ENCODE assay signal across 24 cellular contexts in the genomic region with DNA sequence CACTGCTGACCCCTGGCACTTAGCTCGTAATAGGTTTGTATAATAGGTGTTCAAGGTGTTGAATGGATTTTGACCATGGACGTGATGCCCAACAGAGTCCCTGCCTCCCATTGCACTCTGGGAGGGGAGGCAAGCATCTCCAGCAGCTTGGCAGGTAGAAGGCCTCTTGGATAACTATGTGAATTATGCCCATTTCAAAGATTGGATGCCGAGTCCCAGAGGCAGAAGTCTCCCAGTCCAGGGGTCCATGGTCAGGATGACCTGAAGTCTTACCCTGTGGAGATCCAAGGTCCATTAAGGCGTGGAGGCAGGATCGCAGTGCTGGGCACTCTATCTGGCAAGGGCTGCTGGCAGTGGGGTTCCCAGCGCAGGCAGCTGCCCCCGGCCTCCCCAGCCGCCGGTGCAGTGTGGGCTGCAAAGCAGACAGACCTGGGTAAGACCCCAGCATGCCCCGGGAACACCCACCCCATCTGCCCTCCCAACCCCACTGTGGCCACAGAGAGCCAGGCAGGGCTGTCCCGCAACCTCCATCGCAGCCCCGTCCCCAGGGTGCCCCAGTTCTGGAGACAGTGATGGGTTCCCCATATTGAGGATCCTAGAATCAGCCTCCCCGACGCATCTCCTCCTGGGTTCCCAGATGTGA. TPM values are rescaled to one million over a fixed set of nuclear protein-coding genes. Genes with fewer than 3 reads are reported as not detected.
DNase-seq lines count a peak whose midpoint lies in the region; FAIRE-seq and TF ChIP-seq lines count a peak whose summit lies in the region.
"Had no signal": no experiment of that assay in that cellular context is flagged by ENCODE, and none has a peak within 500 bp of the region (broad histone marks: within the 10 kb centered on the region; RNA-seq: fewer than 3 reads in every experiment).

No MANE protein-coding gene starts in this region.

- H2BK120ac ChIP-seq in trophoblast cell (ENCODE audit: insufficient read depth, low read length, poor library complexity): no peak overlapping the region

- H3K9ac ChIP-seq in muscle layer of colon (ENCODE audit: low read length) (no peak overlapping the region), rectal smooth muscle tissue (ENCODE audit: low read length) (no peak overlapping the region), trophoblast cell (ENCODE audit: low read length) (no peak overlapping the region)
- H3K9ac ChIP-seq: GM23248 had no signal

- peaks cover 0 to 3% (median 2%) of the 10 kb centered on the region in 3 donors for H3K27me3 Mint-ChIP-seq in immature natural killer cell (ENCODE audit: low read depth in 3 of 3)
- H3K27me3 Mint-ChIP-seq: CD4-positive, CD25-positive, alpha-beta regulatory T cell had no signal

- H3K4me3 ChIP-seq in muscle layer of colon (ENCODE audit: low read depth in 1 of 2, low read length in 2 of 2): no peak overlapping the region
- H3K4me3 ChIP-seq in rectal smooth muscle tissue (ENCODE audit: low read length): no peak overlapping the region
- H3K4me3 ChIP-seq in right atrium auricular region: no peak overlapping the region
- H3K4me3 ChIP-seq in trophoblast cell (ENCODE audit: low read depth, low read length): no peak overlapping the region
- H3K4me3 ChIP-seq: GM12878, GM23248, HAP-1 had no signal

- no peak overlapping the region for H3K4ac ChIP-seq in trophoblast cell (ENCODE audit: low read depth, low read length)

- peaks cover 53% of the 10 kb centered on the region for H3K4me1 ChIP-seq in muscle layer of colon (ENCODE audit: insufficient read depth, low read length)
- peaks cover 20% of the 10 kb centered on the region for H3K4me1 ChIP-seq in rectal smooth muscle tissue (ENCODE audit: control insufficient read depth, insufficient read depth, low read length)
- H3K4me1 ChIP-seq in right atrium auricular region: peaks cover 0 to 6% of the 10 kb centered on the region in 2 donors
- peaks cover 0 to 3% of the 10 kb centered on the region in 2 experiments for H3K4me1 ChIP-seq in trophoblast cell (ENCODE audit: control insufficient read depth in 1 of 2, insufficient read depth in 2 of 2, low read length in 2 of 2)
- H3K4me1 ChIP-seq: HAP-1 had no signal

- no peak overlapping the region for H3K23ac ChIP-seq in trophoblast cell (ENCODE audit: low read length)

- H3K79me2 ChIP-seq in trophoblast cell (ENCODE audit: control insufficient read depth, insufficient read depth, low read length, poor library complexity): no peaks in the 10 kb centered on the region

- H3K9me3 ChIP-seq in muscle layer of colon (ENCODE audit: low read length): no peaks in the 10 kb centered on the region
- no peaks in the 10 kb centered on the region for H3K9me3 ChIP-seq in right atrium auricular region
- H3K9me3 ChIP-seq in trophoblast cell (ENCODE audit: insufficient read depth, low read depth, low read length): no peaks in the 10 kb centered on the region
- H3K9me3 ChIP-seq: BE2C, HAP-1 had no signal

- no peak overlapping the region for H3K14ac ChIP-seq in trophoblast cell (ENCODE audit: low read length)

- TF ChIP-seq CTCF in right atrium auricular region (IDR thresholded peaks at IDR 0.05): no peak

- H3K4me1 Mint-ChIP-seq in immature natural killer cell: no peaks in the 10 kb centered on the region
- H3K4me1 Mint-ChIP-seq: CD4-positive, CD25-positive, alpha-beta regulatory T cell; CD8-positive, alpha-beta memory T cell had no signal

- H3K36me3 Mint-ChIP-seq in immature natural killer cell: no peaks in the 10 kb centered on the region
- H3K36me3 Mint-ChIP-seq: CD4-positive, CD25-positive, alpha-beta regulatory T cell had no signal

- no CpG with 5 or more reads among the region's 15 CpGs for WGBS in trophoblast cell (ENCODE audit: extremely low coverage, insufficient coverage, insufficient read length)

- no peak for DNase-seq in HTR-8/SVneo (ENCODE audit: insufficient read length, low spot score)
- peak; percentile 38 for DNase-seq in ecto neural progenitor cell (ENCODE audit: low spot score)
- DNase-seq in right atrium auricular region (ENCODE audit: low spot score): no peak
- no peak for DNase-seq in HuH-7.5 (ENCODE audit: low spot score)
- DNase-seq in immature natural killer cell: no peak
- no peak for DNase-seq in trophoblast cell
- DNase-seq: BE2C; C1 segment of cervical spinal cord; CD4-positive, CD25-positive, alpha-beta regulatory T cell; CD8-positive, alpha-beta memory T cell; COR-L47; DMS 273 treated with DMSO at 0.1 percent for 48 hours; DMS53; DND-41; EL; GM23248 had no signal

- H3K4me3 Mint-ChIP-seq in immature natural killer cell: no peak overlapping the region
- H3K4me3 Mint-ChIP-seq: CD4-positive, CD25-positive, alpha-beta regulatory T cell; CD8-positive, alpha-beta memory T cell; IgD-negative memory B cell had no signal

- no peaks in the 10 kb centered on the region for H3K79me1 ChIP-seq in trophoblast cell (ENCODE audit: low read length)

- no peaks in the 10 kb centered on the region for H3K9me3 Mint-ChIP-seq in immature natural killer cell
- H3K9me3 Mint-ChIP-seq: CD4-positive, CD25-positive, alpha-beta regulatory T cell; CD8-positive, alpha-beta memory T cell; IgD-negative memory B cell had no signal

- H3K18ac ChIP-seq in trophoblast cell (ENCODE audit: low read length): no peak overlapping the region

- H4K8ac ChIP-seq in trophoblast cell (ENCODE audit: low read depth, low read length): no peak overlapping the region

- no peak overlapping the region for H2AK5ac ChIP-seq in trophoblast cell (ENCODE audit: low read length)

- no peak overlapping the region for H4K91ac ChIP-seq in trophoblast cell (ENCODE audit: low read depth, low read length)

- no peak overlapping the region for H2AFZ ChIP-seq in trophoblast cell (ENCODE audit: insufficient read depth, low read length, poor library complexity)
- H2AFZ ChIP-seq: GM23248 had no signal

- no peak overlapping the region for H4K12ac ChIP-seq in trophoblast cell (ENCODE audit: low read depth, low read length)

- H3K27ac Mint-ChIP-seq in immature natural killer cell: no peak overlapping the region
- H3K27ac Mint-ChIP-seq: CD4-positive, CD25-positive, alpha-beta regulatory T cell; CD8-positive, alpha-beta memory T cell; IgD-negative memory B cell had no signal

- no peak overlapping the region for H2BK12ac ChIP-seq in trophoblast cell (ENCODE audit: low read length)

- H3K27me3 ChIP-seq in muscle layer of colon (ENCODE audit: control insufficient read depth in 1 of 2, insufficient read depth in 2 of 2, low read length in 2 of 2) (no peaks in the 10 kb centered on the region), rectal smooth muscle tissue (ENCODE audit: control insufficient read depth, insufficient read depth, low read length) (no peaks in the 10 kb centered on the region), right atrium auricular region (no peaks in the 10 kb centered on the region), trophoblast cell (ENCODE audit: insufficient read depth, low read length) (no peaks in the 10 kb centered on the region)
- H3K27me3 ChIP-seq: BE2C had no signal

- peak; percentile 74 for FAIRE-seq in HTR-8/SVneo (lab: Jason Lieb, UNC)
- FAIRE-seq: GM12878, GM18507 had no signal

- H3K36me3 ChIP-seq in muscle layer of colon (ENCODE audit: insufficient read depth, low read length): no peaks in the 10 kb centered on the region
- no peaks in the 10 kb centered on the region for H3K36me3 ChIP-seq in rectal smooth muscle tissue (ENCODE audit: control insufficient read depth, insufficient read depth, low read length)
- H3K36me3 ChIP-seq in right atrium auricular region: no peaks in the 10 kb centered on the region
- H3K36me3 ChIP-seq in trophoblast cell (ENCODE audit: control insufficient read depth in 1 of 2, insufficient read depth in 2 of 2, low read length in 2 of 2): no peaks in the 10 kb centered on the region
- H3K36me3 ChIP-seq: BE2C, HAP-1 had no signal

- H3K27ac ChIP-seq in muscle layer of colon (ENCODE audit: low read depth, low read length): peak overlapping the region; percentile 40
- peak overlapping the region; percentile 60 for H3K27ac ChIP-seq in rectal smooth muscle tissue (ENCODE audit: low read depth, low read length)
- no peak overlapping the region for H3K27ac ChIP-seq in right atrium auricular region
- H3K27ac ChIP-seq in trophoblast cell (ENCODE audit: low read depth, low read length): no peak overlapping the region
- H3K27ac ChIP-seq: GM23248 had no signal

- H2BK5ac ChIP-seq in trophoblast cell (ENCODE audit: low read depth, low read length, poor library complexity): no peak overlapping the region

- no peak overlapping the region for H3K4me2 ChIP-seq in trophoblast cell (ENCODE audit: low read length)

RNA-seq across cellular contexts. Expression of gene APCDD1L, which starts 44.7 kb away (rescaled TPM):
- total RNA-seq in right atrium auricular region: 1 to 10 TPM in 1 of 2 donors, under 1 TPM in 1; 0.89 to 1.5 TPM
- not detected for polyA plus RNA-seq in immature natural killer cell
- 0.14 and 0.18 TPM in 2 replicates for polyA plus RNA-seq in trophoblast cell (2013)
- total RNA-seq: CD4-positive, CD25-positive, alpha-beta regulatory T cell; CD8-positive, alpha-beta memory T cell; G401; GM12878; HT-29 had no signal
- polyA plus RNA-seq: CD8-positive, alpha-beta memory T cell had no signal

Comparison
In these comparisons a context has a peak if more than half of its experiments do, and no peak if none do; other contexts are left out.
1. H3K27ac ChIP-seq: peak in muscle layer of colon (single experiment) and rectal smooth muscle tissue (single experiment); none in right atrium auricular region (0 of 2) and trophoblast cell (single experiment).